In genomic region chr1:85128296-85128695, GRCh38 we compare ENCODE assay signal across 1 cellular context.
TF ChIP-seq lines count a peak whose summit lies in the region.

No MANE protein-coding gene starts in this region.

TF ChIP-seq in GM23338, 12 proteins besides CTCF, POLR2A, EP300 and RAD21 (continued from another document):
- TF ChIP-seq, protein P1, sequence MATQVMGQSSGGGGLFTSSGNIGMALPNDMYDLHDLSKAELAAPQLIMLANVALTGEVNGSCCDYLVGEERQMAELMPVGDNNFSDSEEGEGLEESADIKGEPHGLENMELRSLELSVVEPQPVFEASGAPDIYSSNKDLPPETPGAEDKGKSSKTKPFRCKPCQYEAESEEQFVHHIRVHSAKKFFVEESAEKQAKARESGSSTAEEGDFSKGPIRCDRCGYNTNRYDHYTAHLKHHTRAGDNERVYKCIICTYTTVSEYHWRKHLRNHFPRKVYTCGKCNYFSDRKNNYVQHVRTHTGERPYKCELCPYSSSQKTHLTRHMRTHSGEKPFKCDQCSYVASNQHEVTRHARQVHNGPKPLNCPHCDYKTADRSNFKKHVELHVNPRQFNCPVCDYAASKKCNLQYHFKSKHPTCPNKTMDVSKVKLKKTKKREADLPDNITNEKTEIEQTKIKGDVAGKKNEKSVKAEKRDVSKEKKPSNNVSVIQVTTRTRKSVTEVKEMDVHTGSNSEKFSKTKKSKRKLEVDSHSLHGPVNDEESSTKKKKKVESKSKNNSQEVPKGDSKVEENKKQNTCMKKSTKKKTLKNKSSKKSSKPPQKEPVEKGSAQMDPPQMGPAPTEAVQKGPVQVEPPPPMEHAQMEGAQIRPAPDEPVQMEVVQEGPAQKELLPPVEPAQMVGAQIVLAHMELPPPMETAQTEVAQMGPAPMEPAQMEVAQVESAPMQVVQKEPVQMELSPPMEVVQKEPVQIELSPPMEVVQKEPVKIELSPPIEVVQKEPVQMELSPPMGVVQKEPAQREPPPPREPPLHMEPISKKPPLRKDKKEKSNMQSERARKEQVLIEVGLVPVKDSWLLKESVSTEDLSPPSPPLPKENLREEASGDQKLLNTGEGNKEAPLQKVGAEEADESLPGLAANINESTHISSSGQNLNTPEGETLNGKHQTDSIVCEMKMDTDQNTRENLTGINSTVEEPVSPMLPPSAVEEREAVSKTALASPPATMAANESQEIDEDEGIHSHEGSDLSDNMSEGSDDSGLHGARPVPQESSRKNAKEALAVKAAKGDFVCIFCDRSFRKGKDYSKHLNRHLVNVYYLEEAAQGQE (IDR thresholded peaks at IDR 0.05; ENCODE audit: unreplicated experiment): no peak
- TF ChIP-seq EZH2phosphoT487 (IDR thresholded peaks at IDR 0.05; ENCODE audit: unreplicated experiment): no peak
- TF ChIP-seq, protein P2, sequence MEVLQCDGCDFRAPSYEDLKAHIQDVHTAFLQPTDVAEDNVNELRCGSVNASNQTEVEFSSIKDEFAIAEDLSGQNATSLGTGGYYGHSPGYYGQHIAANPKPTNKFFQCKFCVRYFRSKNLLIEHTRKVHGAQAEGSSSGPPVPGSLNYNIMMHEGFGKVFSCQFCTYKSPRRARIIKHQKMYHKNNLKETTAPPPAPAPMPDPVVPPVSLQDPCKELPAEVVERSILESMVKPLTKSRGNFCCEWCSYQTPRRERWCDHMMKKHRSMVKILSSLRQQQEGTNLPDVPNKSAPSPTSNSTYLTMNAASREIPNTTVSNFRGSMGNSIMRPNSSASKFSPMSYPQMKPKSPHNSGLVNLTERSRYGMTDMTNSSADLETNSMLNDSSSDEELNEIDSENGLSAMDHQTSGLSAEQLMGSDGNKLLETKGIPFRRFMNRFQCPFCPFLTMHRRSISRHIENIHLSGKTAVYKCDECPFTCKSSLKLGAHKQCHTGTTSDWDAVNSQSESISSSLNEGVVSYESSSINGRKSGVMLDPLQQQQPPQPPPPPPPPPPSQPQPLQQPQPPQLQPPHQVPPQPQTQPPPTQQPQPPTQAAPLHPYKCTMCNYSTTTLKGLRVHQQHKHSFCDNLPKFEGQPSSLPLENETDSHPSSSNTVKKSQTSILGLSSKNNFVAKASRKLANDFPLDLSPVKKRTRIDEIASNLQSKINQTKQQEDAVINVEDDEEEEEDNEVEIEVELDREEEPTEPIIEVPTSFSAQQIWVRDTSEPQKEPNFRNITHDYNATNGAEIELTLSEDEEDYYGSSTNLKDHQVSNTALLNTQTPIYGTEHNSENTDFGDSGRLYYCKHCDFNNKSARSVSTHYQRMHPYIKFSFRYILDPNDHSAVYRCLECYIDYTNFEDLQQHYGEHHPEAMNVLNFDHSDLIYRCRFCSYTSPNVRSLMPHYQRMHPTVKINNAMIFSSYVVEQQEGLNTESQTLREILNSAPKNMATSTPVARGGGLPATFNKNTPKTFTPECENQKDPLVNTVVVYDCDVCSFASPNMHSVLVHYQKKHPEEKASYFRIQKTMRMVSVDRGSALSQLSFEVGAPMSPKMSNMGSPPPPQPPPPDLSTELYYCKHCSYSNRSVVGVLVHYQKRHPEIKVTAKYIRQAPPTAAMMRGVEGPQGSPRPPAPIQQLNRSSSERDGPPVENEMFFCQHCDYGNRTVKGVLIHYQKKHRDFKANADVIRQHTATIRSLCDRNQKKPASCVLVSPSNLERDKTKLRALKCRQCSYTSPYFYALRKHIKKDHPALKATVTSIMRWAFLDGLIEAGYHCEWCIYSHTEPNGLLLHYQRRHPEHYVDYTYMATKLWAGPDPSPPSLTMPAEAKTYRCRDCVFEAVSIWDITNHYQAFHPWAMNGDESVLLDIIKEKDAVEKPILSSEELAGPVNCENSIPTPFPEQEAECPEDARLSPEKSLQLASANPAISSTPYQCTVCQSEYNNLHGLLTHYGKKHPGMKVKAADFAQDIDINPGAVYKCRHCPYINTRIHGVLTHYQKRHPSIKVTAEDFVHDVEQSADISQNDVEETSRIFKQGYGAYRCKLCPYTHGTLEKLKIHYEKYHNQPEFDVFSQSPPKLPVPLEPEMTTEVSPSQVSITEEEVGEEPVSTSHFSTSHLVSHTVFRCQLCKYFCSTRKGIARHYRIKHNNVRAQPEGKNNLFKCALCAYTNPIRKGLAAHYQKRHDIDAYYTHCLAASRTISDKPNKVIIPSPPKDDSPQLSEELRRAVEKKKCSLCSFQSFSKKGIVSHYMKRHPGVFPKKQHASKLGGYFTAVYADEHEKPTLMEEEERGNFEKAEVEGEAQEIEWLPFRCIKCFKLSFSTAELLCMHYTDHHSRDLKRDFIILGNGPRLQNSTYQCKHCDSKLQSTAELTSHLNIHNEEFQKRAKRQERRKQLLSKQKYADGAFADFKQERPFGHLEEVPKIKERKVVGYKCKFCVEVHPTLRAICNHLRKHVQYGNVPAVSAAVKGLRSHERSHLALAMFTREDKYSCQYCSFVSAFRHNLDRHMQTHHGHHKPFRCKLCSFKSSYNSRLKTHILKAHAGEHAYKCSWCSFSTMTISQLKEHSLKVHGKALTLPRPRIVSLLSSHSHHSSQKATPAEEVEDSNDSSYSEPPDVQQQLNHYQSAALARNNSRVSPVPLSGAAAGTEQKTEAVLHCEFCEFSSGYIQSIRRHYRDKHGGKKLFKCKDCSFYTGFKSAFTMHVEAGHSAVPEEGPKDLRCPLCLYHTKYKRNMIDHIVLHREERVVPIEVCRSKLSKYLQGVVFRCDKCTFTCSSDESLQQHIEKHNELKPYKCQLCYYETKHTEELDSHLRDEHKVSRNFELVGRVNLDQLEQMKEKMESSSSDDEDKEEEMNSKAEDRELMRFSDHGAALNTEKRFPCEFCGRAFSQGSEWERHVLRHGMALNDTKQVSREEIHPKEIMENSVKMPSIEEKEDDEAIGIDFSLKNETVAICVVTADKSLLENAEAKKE (CRISPR knock-in tag; IDR thresholded peaks at IDR 0.05): no peak
